8 cellular contexts compared by ENCODE assay signal in genomic region chr7:35038340-35038738, GRCh38. TPM values are rescaled to one million over a fixed set of nuclear protein-coding genes. Genes with fewer than 3 reads are reported as not detected.
DNase-seq lines count a peak whose midpoint lies in the region; ATAC-seq, FAIRE-seq and TF ChIP-seq lines count a peak whose summit lies in the region.

No MANE protein-coding gene starts in this region.

- H3K4me1 ChIP-seq in right cardiac atrium (ENCODE audit: control insufficient read depth, insufficient read depth, low read length) (peaks cover 3% of the 10 kb centered on the region), smooth muscle cell (ENCODE audit: low read depth) (peaks cover 5% of the 10 kb centered on the region), small intestine (ENCODE audit: control insufficient read depth in 2 of 2, insufficient read depth in 1 of 2, low read depth in 1 of 2, low read length in 1 of 2) (peaks cover 0 to 4% of the 10 kb centered on the region in 2 donors)

- H3K79me2 ChIP-seq in smooth muscle cell (ENCODE audit: low read depth): peaks cover 29% of the 10 kb centered on the region

- no peaks in the 10 kb centered on the region for H3K36me3 ChIP-seq in smooth muscle cell (ENCODE audit: low read depth)
- no peaks in the 10 kb centered on the region for H3K36me3 ChIP-seq in small intestine (ENCODE audit: control insufficient read depth in 2 of 2, insufficient read depth in 2 of 2, low read length in 2 of 2)

- H3K9me3 Mint-ChIP-seq in activated CD4-positive, alpha-beta memory T cell treated with anti-CD3 and anti-CD28 coated beads for 36 hours: no peaks in the 10 kb centered on the region

- peak overlapping the region; percentile 83 for H3K4me2 ChIP-seq in smooth muscle cell

- H3K27ac Mint-ChIP-seq in activated CD4-positive, alpha-beta memory T cell treated with anti-CD3 and anti-CD28 coated beads for 36 hours: peak overlapping the region; percentile 51

- H2AFZ ChIP-seq in smooth muscle cell (ENCODE audit: low read depth): peak overlapping the region; percentile 56

- H3K4me3 ChIP-seq in HFF-Myc (replicated peaks; ENCODE audit: low read depth, low read length): peak overlapping the region; percentile 47
- peak overlapping the region; percentile 100 for H3K4me3 ChIP-seq in right cardiac atrium (ENCODE audit: low read length)
- H3K4me3 ChIP-seq in smooth muscle cell: peak overlapping the region; percentile 96
- no peak overlapping the region for H3K4me3 ChIP-seq in small intestine (ENCODE audit: low read depth in 1 of 2, low read length in 2 of 2)

- TF ChIP-seq CTCF in HFF-Myc (IDR thresholded peaks at IDR 0.05; ENCODE audit: low read depth, low read length, missing control alignments) (no peak), smooth muscle cell (IDR thresholded peaks at IDR 0.05; ENCODE audit: borderline replicate concordance, insufficient read depth, poor library complexity, severe bottlenecking) (no peak)

- H3K27me3 Mint-ChIP-seq in activated CD4-positive, alpha-beta memory T cell treated with anti-CD3 and anti-CD28 coated beads for 36 hours: no peaks in the 10 kb centered on the region

- H3F3A ChIP-seq in smooth muscle cell (ENCODE audit: low read depth): no peaks in the 10 kb centered on the region

- H3K27me3 ChIP-seq in right cardiac atrium (ENCODE audit: control insufficient read depth, insufficient read depth) (no peaks in the 10 kb centered on the region), smooth muscle cell (ENCODE audit: low read depth) (no peaks in the 10 kb centered on the region), small intestine (ENCODE audit: control insufficient read depth in 2 of 2, insufficient read depth in 2 of 2, low read length in 2 of 2) (no peaks in the 10 kb centered on the region)

- intact Hi-C loops in activated CD4-positive, alpha-beta memory T cell treated with anti-CD3 and anti-CD28 coated beads for 36 hours (cut with micrococcal nuclease): loop anchor here (1.0 to 10.0 kb wide), 7 partner anchors 274 to 1114 kb away; partner anchors contain the start of gene EEPD1
- intact Hi-C loops in right cardiac atrium (cut with DNase I): loop anchor here in 1 of 4 donors (10.0 kb wide), 1 partner anchor 214 kb away; no protein-coding TSS in a partner anchor

- peaks cover 30% of the 10 kb centered on the region for H4K20me1 ChIP-seq in smooth muscle cell (ENCODE audit: low read depth)

- H3K9ac ChIP-seq in smooth muscle cell (ENCODE audit: low read depth): no peak overlapping the region

- DNase-seq in HFF-Myc (ENCODE audit: extremely low read depth, low read depth): no peak
- DNase-seq in activated CD4-positive, alpha-beta memory T cell treated with anti-CD3 and anti-CD28 coated beads for 36 hours: no peak
- no peak for DNase-seq in right cardiac atrium
- no peak for DNase-seq in smooth muscle cell (lab: John Stamatoyannopoulos, UW; ENCODE audit: unreplicated experiment)
- no peak for DNase-seq in stimulated activated CD4-positive, alpha-beta T cell treated with anti-CD3 and anti-CD28 coated beads, Interleukin-4, amount 100 ng/mL, for 1 hour
- DNase-seq in NCI-H1105 (lab: John Stamatoyannopoulos, UW): no peak
- DNase-seq in small intestine: no peak

- H3K4me1 Mint-ChIP-seq in activated CD4-positive, alpha-beta memory T cell treated with anti-CD3 and anti-CD28 coated beads for 36 hours (ENCODE audit: low read depth): peaks cover 25% of the 10 kb centered on the region

- peak overlapping the region; percentile 78 for H3K4me3 Mint-ChIP-seq in activated CD4-positive, alpha-beta memory T cell treated with anti-CD3 and anti-CD28 coated beads for 36 hours

- POLR2A ChIA-PET in activated CD4-positive, alpha-beta memory T cell treated with anti-CD3 and anti-CD28 coated beads for 36 hours (lab: Charles Lee): no interaction called here

- WGBS in right cardiac atrium: 23% methylated on average over 8 of the region's 8 CpGs
- WGBS in smooth muscle cell (ENCODE audit: low lambda C conversion rate): 31% methylated on average over 8 of the region's 8 CpGs
- WGBS in small intestine, 3 donors: 12 to 25% (median 25%) methylated on average over 8 of the region's 8 CpGs

- ATAC-seq in right cardiac atrium (no peak), HG03342 (IDR thresholded peaks at IDR 0.05; ENCODE audit: unreplicated experiment) (no peak)

- CTCF ChIA-PET in activated CD4-positive, alpha-beta memory T cell treated with anti-CD3 and anti-CD28 coated beads for 36 hours (lab: Charles Lee): interaction anchor here (0.6 to 1.4 kb wide), 2 partner anchors 95 to 215 kb away, joined by 3 to 4 read pairs; no protein-coding TSS in a partner anchor

- FAIRE-seq in small intestine (lab: Jason Lieb, UNC): no peak

- peak overlapping the region; percentile 97 for H3K27ac ChIP-seq in right cardiac atrium (ENCODE audit: low read length)
- H3K27ac ChIP-seq in smooth muscle cell (ENCODE audit: low read depth): no peak overlapping the region
- peak overlapping the region in 1 of 2 donors; percentile 84 for H3K27ac ChIP-seq in small intestine (ENCODE audit: low read depth in 1 of 2, low read length in 1 of 2)

- H3K9me3 ChIP-seq in right cardiac atrium (ENCODE audit: control insufficient read depth, low read length): no peaks in the 10 kb centered on the region
- no peaks in the 10 kb centered on the region for H3K9me3 ChIP-seq in smooth muscle cell (replicated peaks; ENCODE audit: low read depth)
- no peaks in the 10 kb centered on the region for H3K9me3 ChIP-seq in small intestine (ENCODE audit: control insufficient read depth, low read depth)

- no peaks in the 10 kb centered on the region for H3K36me3 Mint-ChIP-seq in activated CD4-positive, alpha-beta memory T cell treated with anti-CD3 and anti-CD28 coated beads for 36 hours

RNA-seq across cellular contexts. Expression of gene DPY19L1, which starts 1.1 kb away (rescaled TPM):
- total RNA-seq in activated CD4-positive, alpha-beta memory T cell treated with anti-CD3 and anti-CD28 coated beads for 36 hours: 10 to 100 TPM; 13.0 to 20.3 TPM
- total RNA-seq in right cardiac atrium (10 to 100 TPM; 30.3 to 36.6 (median 31.9) TPM), smooth muscle cell (38.2 and 53.1 TPM in 2 replicates)
- polyA plus RNA-seq in right cardiac atrium (11.9 TPM), smooth muscle cell (14.5 and 14.8 TPM in 2 replicates), small intestine (10 to 100 TPM in 1 of 3 donors, 1 to 10 TPM in 1, under 1 TPM in 1; 0.89 to 10.5 (median 2.2) TPM)

Comparison
In these comparisons a context has a peak if more than half of its experiments do, and no peak if none do; other contexts are left out.
1. H3K4me3 ChIP-seq: peak in HFF-Myc (single experiment), right cardiac atrium (single experiment) and smooth muscle cell (single experiment); none in small intestine (0 of 2).